Comparison of ENCODE assay signal across 1 cellular context in genomic region chr14:24429395-24430142, GRCh38.
TF ChIP-seq lines count a peak whose summit lies in the region.

Gene CBLN3, minus strand, starts transcription at chr14:24429668. Its CDS starts 614 bp downstream, at chr14:24429054.
Gene KHNYN, plus strand, starts transcription at chr14:24429954. Its CDS starts 777 bp downstream, at chr14:24430731.

TF ChIP-seq in HepG2, 621 proteins besides CTCF, POLR2A, EP300 and RAD21 (continued from another document and continues in another):
- TF ChIP-seq ESRRA (CRISPR knock-in tag; IDR thresholded peaks at IDR 0.05; ENCODE audit: low read depth) (no peak; the same call in 1 of the 2 replicates), ZNF160 (CRISPR knock-in tag; IDR thresholded peaks at IDR 0.05) (peak; percentile 92), CAMTA2 (CRISPR knock-in tag; IDR thresholded peaks at IDR 0.05; ENCODE audit: borderline replicate concordance) (peak; percentile 89), ZNF747 (CRISPR knock-in tag; IDR thresholded peaks at IDR 0.05; ENCODE audit: borderline replicate concordance) (no peak; the same call in 1 of the 2 replicates), CC2D1A (CRISPR knock-in tag; IDR thresholded peaks at IDR 0.05) (peak; percentile 88; the same call in 1 of the 2 replicates), ZBTB1 (CRISPR knock-in tag; IDR thresholded peaks at IDR 0.05; ENCODE audit: borderline replicate concordance) (peak; percentile 80; the same call in 1 of the 2 replicates), MXD1 (CRISPR knock-in tag; IDR thresholded peaks at IDR 0.05) (peak; percentile 93), SKI (IDR thresholded peaks at IDR 0.05; ENCODE audit: partially characterized antibody) (peak; percentile 79), ZNF512 (CRISPR knock-in tag; IDR thresholded peaks at IDR 0.05) (no peak), KLF13 (CRISPR knock-in tag; IDR thresholded peaks at IDR 0.05) (no peak; the same call in 1 of the 2 replicates), NFAT5 (CRISPR knock-in tag; IDR thresholded peaks at IDR 0.05) (no peak), MZF1 (CRISPR knock-in tag; IDR thresholded peaks at IDR 0.05; ENCODE audit: borderline replicate concordance) (0 out of 2 replicates have a peak, but pooled peaks have one; percentile 94), ZXDC (CRISPR knock-in tag; IDR thresholded peaks at IDR 0.05) (no peak), STAG1 (CRISPR knock-in tag; IDR thresholded peaks at IDR 0.05) (no peak), SIX1 (CRISPR knock-in tag; IDR thresholded peaks at IDR 0.05; ENCODE audit: borderline replicate concordance) (no peak; the same call in 1 of the 2 replicates), ZNF282 (IDR thresholded peaks at IDR 0.05; ENCODE audit: partially characterized antibody) (no peak), ATM (IDR thresholded peaks at IDR 0.05; ENCODE audit: borderline replicate concordance) (no peak), TRAFD1 (CRISPR knock-in tag; IDR thresholded peaks at IDR 0.05; ENCODE audit: borderline replicate concordance) (no peak), HOXA5 (CRISPR knock-in tag; IDR thresholded peaks at IDR 0.05) (peak; percentile 74; the same call in 1 of the 2 replicates), HDAC6 (IDR thresholded peaks at IDR 0.05; ENCODE audit: low read depth, low read length) (no peak), KDM2A (CRISPR knock-in tag; IDR thresholded peaks at IDR 0.05; ENCODE audit: borderline replicate concordance, low read depth) (peak; percentile 96), GATA4 (IDR thresholded peaks at IDR 0.05; ENCODE audit: borderline replicate concordance, low read depth) (peak; percentile 86; the same call in 1 of the 2 replicates), ZNF510 (CRISPR knock-in tag; IDR thresholded peaks at IDR 0.05; ENCODE audit: low read depth) (0 out of 2 replicates have a peak, but pooled peaks have one; percentile 71), TERF1 (CRISPR knock-in tag; IDR thresholded peaks at IDR 0.05) (no peak), IKZF1 (IDR thresholded peaks at IDR 0.05) (no peak), GMEB1 (CRISPR knock-in tag; IDR thresholded peaks at IDR 0.05; ENCODE audit: borderline replicate concordance) (peak; percentile 71; the same call in 1 of the 2 replicates), HDAC1 (CRISPR knock-in tag; IDR thresholded peaks at IDR 0.05) (no peak), ZNF607 (CRISPR knock-in tag; IDR thresholded peaks at IDR 0.05; ENCODE audit: borderline replicate concordance) (no peak), ZUFSP (CRISPR knock-in tag; IDR thresholded peaks at IDR 0.05; ENCODE audit: borderline replicate concordance) (no peak), ARNT2 (CRISPR knock-in tag; IDR thresholded peaks at IDR 0.05; ENCODE audit: low read depth) (peak; percentile 97), ZNF207 (IDR thresholded peaks at IDR 0.05; ENCODE audit: borderline replicate concordance) (no peak), POGK (CRISPR knock-in tag; conservative IDR thresholded peaks at IDR 0.05) (peak; percentile 98), ZNF24 (IDR thresholded peaks at IDR 0.05) (no peak), ZNF296 (CRISPR knock-in tag; conservative IDR thresholded peaks at IDR 0.05) (no peak), ZNF740 (CRISPR knock-in tag; IDR thresholded peaks at IDR 0.05) (no peak), ZNF891 (CRISPR knock-in tag; IDR thresholded peaks at IDR 0.05) (no peak), ZNF569 (CRISPR knock-in tag; IDR thresholded peaks at IDR 0.05; ENCODE audit: borderline replicate concordance) (no peak), ZNF616 (CRISPR knock-in tag; IDR thresholded peaks at IDR 0.05; ENCODE audit: low read depth) (no peak), HOXD1 (CRISPR knock-in tag; IDR thresholded peaks at IDR 0.05) (0 out of 2 replicates have a peak, but pooled peaks have one; percentile 49), HNRNPK (IDR thresholded peaks at IDR 0.05; ENCODE audit: low read depth, low read length, poor library complexity, severe bottlenecking) (no peak), ZFP90 (CRISPR knock-in tag; IDR thresholded peaks at IDR 0.05; ENCODE audit: borderline replicate concordance) (peak; percentile 70; the same call in 1 of the 2 replicates), SRF (IDR thresholded peaks at IDR 0.05; ENCODE audit: low read depth, low read length) (no peak), MTF2 (CRISPR knock-in tag; IDR thresholded peaks at IDR 0.05; ENCODE audit: borderline replicate concordance) (peak; percentile 8; the same call in 1 of the 2 replicates)
